Comparison of ENCODE assay signal across 8 cellular contexts in genomic region chr14:67533754-67534085, GRCh38.
DNase-seq lines count a peak whose midpoint lies in the region; ATAC-seq and TF ChIP-seq lines count a peak whose summit lies in the region.

No MANE protein-coding gene starts in this region.

- peak overlapping the region; percentile 54 for H3K4me3 ChIP-seq in AG04449 (ENCODE audit: low read depth, low read length)
- peak overlapping the region; percentile 57 for H3K4me3 ChIP-seq in choroid plexus epithelial cell (ENCODE audit: low read depth, low read length)
- peak overlapping the region; percentile 65 to 77 for H3K4me3 ChIP-seq in muscle layer of colon (ENCODE audit: low read depth in 1 of 2, low read length in 2 of 2)

- no peaks in the 10 kb centered on the region for H3K9me3 ChIP-seq in muscle layer of colon (ENCODE audit: low read length)

- CTCF ChIA-PET in AG04449 (lab: Yijun Ruan, JAX): interaction anchor here (1.6 to 4.6 kb wide), 2 partner anchors 38 to 107 kb away, joined by 4 to 22 read pairs; no protein-coding TSS in a partner anchor

- POLR2A ChIA-PET in AG04449 (lab: Yijun Ruan, JAX): no interaction called here

- in situ Hi-C loops in KBM-7 (cut with MboI; ENCODE audit: low pct_unique_long_range_greater_than_20kb, low sequenced_read_pairs): no loop called here

- H3K4me1 ChIP-seq in muscle layer of colon (ENCODE audit: insufficient read depth, low read length): peaks cover 11% of the 10 kb centered on the region

- H3K27me3 ChIP-seq in muscle layer of colon (ENCODE audit: control insufficient read depth in 1 of 2, insufficient read depth in 2 of 2, low read length in 2 of 2): no peaks in the 10 kb centered on the region

- no peaks in the 10 kb centered on the region for H3K36me3 ChIP-seq in muscle layer of colon (ENCODE audit: insufficient read depth, low read length)

- no peak overlapping the region for H3K27ac ChIP-seq in muscle layer of colon (ENCODE audit: low read depth, low read length)

- peak overlapping the region; percentile 5 for H3K9ac ChIP-seq in muscle layer of colon (ENCODE audit: low read length)

- no peak for ATAC-seq in HG03097 (IDR thresholded peaks at IDR 0.05; ENCODE audit: low FRiP score, unreplicated experiment)
- no peak for ATAC-seq in GM19467 (IDR thresholded peaks at IDR 0.05; ENCODE audit: unreplicated experiment)
- no peak for ATAC-seq in GM18517 (IDR thresholded peaks at IDR 0.05; ENCODE audit: unreplicated experiment)

- no peak for TF ChIP-seq CTCF in AG04449 (IDR thresholded peaks at IDR 0.05; ENCODE audit: insufficient read depth, low read length, missing control alignments)
- no peak for TF ChIP-seq CTCF in choroid plexus epithelial cell (conservative IDR thresholded peaks at IDR 0.05; ENCODE audit: low read depth, low read length)

- DNase-seq in AG04449 (ENCODE audit: low read depth, low spot score) (no peak), KBM-7 (peak; percentile 14), choroid plexus epithelial cell (ENCODE audit: low read depth) (no peak), NCI-H2029 (lab: John Stamatoyannopoulos, UW) (no peak)
